Comparison of ENCODE assay signal across 16 cellular contexts in genomic region chr2:232340171-232340935, GRCh38. TPM values are rescaled to one million over a fixed set of nuclear protein-coding genes. Genes with fewer than 3 reads are reported as not detected.
"Had no signal": no experiment of that assay in that cellular context is flagged by ENCODE, and none has a peak within 500 bp of the region (broad histone marks: within the 10 kb centered on the region; RNA-seq: fewer than 3 reads in every experiment).

No MANE protein-coding gene starts in this region.

- H3K27me3 Mint-ChIP-seq: effector memory CD8-positive, alpha-beta T cell; progenitor cell of endocrine pancreas had no signal

- H3K27ac Mint-ChIP-seq: activated CD4-positive, alpha-beta T cell treated with anti-CD3 and anti-CD28 coated beads, Interleukin-2, amount 10 ng/mL, durations not matched to agents 7 days and 5 days; dendritic cell treated with granulocyte-macrophage colony-stimulating factor and Interleukin-4, amounts not matched to agents 40 ng/mL and 50 ng/mL, for 4 days; effector memory CD8-positive, alpha-beta T cell; mesothelial cell of epicardium had no signal

- DNase-seq: activated CD4-positive, alpha-beta T cell treated with anti-CD3 and anti-CD28 coated beads, Interleukin-2, amount 10 ng/mL, durations not matched to agents 7 days and 5 days; amygdala; brain microvascular endothelial cell; effector memory CD8-positive, alpha-beta T cell; stimulated activated CD4-positive, alpha-beta T cell treated with anti-CD3 and anti-CD28 coated beads, Interleukin-12 subunit alpha, Interleukin-12 subunit beta, amount 100 ng/mL, for 4 hours; stimulated activated naive CD8-positive, alpha-beta T cell treated with anti-CD3 and anti-CD28 coated beads, Interleukin-15, Interleukin-2, amounts not matched to agents 100 U/mL and 50 U/mL, for 24 hours had no signal

- H3K4me3 Mint-ChIP-seq: activated CD4-positive, alpha-beta T cell treated with anti-CD3 and anti-CD28 coated beads, Interleukin-2, amount 10 ng/mL, durations not matched to agents 7 days and 5 days; dendritic cell treated with granulocyte-macrophage colony-stimulating factor and Interleukin-4, amounts not matched to agents 40 ng/mL and 50 ng/mL, for 4 days; effector memory CD8-positive, alpha-beta T cell; mesothelial cell of epicardium had no signal

- H3K9me3 Mint-ChIP-seq: activated CD4-positive, alpha-beta T cell treated with anti-CD3 and anti-CD28 coated beads, Interleukin-2, amount 10 ng/mL, durations not matched to agents 7 days and 5 days; dendritic cell treated with granulocyte-macrophage colony-stimulating factor and Interleukin-4, amounts not matched to agents 40 ng/mL and 50 ng/mL, for 4 days; effector memory CD8-positive, alpha-beta T cell; mesothelial cell of epicardium had no signal

- ATAC-seq: effector memory CD8-positive, alpha-beta T cell; gastrocnemius medialis; stimulated activated naive CD8-positive, alpha-beta T cell treated with anti-CD3 and anti-CD28 coated beads, Interleukin-15, Interleukin-2, amounts not matched to agents 100 U/mL and 50 U/mL, for 24 hours had no signal

- H3K4me1 Mint-ChIP-seq: activated CD4-positive, alpha-beta T cell treated with anti-CD3 and anti-CD28 coated beads, Interleukin-2, amount 10 ng/mL, durations not matched to agents 7 days and 5 days had no signal

RNA-seq across cellular contexts. Expression of gene ALPP, which starts 38.2 kb away (rescaled TPM):
- total RNA-seq: activated CD4-positive, alpha-beta T cell treated with anti-CD3 and anti-CD28 coated beads, Interleukin-2, amount 10 ng/mL, durations not matched to agents 7 days and 5 days; activated CD8-positive, alpha-beta memory T cell treated with anti-CD3 and anti-CD28 coated beads for 36 hours; gastrocnemius medialis; lower leg skin; mesothelial cell of epicardium; myocyte; progenitor cell of endocrine pancreas; right lobe of liver; SK-MEL-5; temporal lobe had no signal
